26 cellular contexts compared by ENCODE assay signal in genomic region chr13:83681547-83681946, GRCh38.
"Had no signal": no experiment of that assay in that cellular context is flagged by ENCODE, and none has a peak within 500 bp of the region (broad histone marks: within the 10 kb centered on the region; RNA-seq: fewer than 3 reads in every experiment).

No MANE protein-coding gene starts in this region.

- H3K4me1 Mint-ChIP-seq: naive thymus-derived CD8-positive, alpha-beta T cell; nephron progenitor cell; stimulated activated effector memory CD8-positive, alpha-beta T cell treated with anti-CD3 and anti-CD28 coated beads, Interleukin-12 subunit alpha, Interleukin-12 subunit beta, amount 100 ng/mL, for 72 hours; stimulated activated naive B cell treated with anti-CD40 and anti-IgM and Interleukin-4, amounts not matched to agents 10 μg/mL and 1 μg/mL and 100 μg/mL, for 72 hours had no signal

- ATAC-seq: naive thymus-derived CD8-positive, alpha-beta T cell; natural killer cell treated with Interleukin-12 subunit alpha and Interleukin-12 subunit beta and Interleukin-15 and Interleukin-18, amount 100 ng/mL, for 72 hours; pancreas; right cardiac atrium; right lobe of liver; stimulated activated effector memory CD8-positive, alpha-beta T cell treated with anti-CD3 and anti-CD28 coated beads, Interleukin-12 subunit alpha, Interleukin-12 subunit beta, amount 100 ng/mL, for 72 hours; stimulated activated naive B cell treated with anti-CD40 and anti-IgM and Interleukin-4, amounts not matched to agents 10 μg/mL and 1 μg/mL and 100 μg/mL, for 72 hours had no signal

- H3K4me1 ChIP-seq: pancreas, prostate gland, right lobe of liver, sigmoid colon, stomach, thyroid gland, tibial nerve, upper lobe of left lung, vagina had no signal

- H3K9me3 ChIP-seq: neutrophil, pancreas, prostate gland, right lobe of liver, stomach, thoracic aorta, thyroid gland, tibial nerve, upper lobe of left lung, vagina had no signal

- H3K27ac ChIP-seq: neutrophil, pancreas, prostate gland, right lobe of liver, sigmoid colon, stomach, thoracic aorta, thyroid gland, tibial nerve, upper lobe of left lung, vagina had no signal

- H3K4me3 ChIP-seq: pancreas, prostate gland, right lobe of liver, sigmoid colon, stomach, thoracic aorta, thyroid gland, tibial nerve, upper lobe of left lung, vagina had no signal

- DNase-seq: naive thymus-derived CD8-positive, alpha-beta T cell; nephron progenitor cell; nucleus accumbens; pancreas; right cardiac atrium; right lobe of liver; sigmoid colon; small intestine; stimulated activated CD4-positive, alpha-beta T cell treated with anti-CD3 and anti-CD28 coated beads, Interleukin-15, amount 100 ng/mL, for 24 hours; stimulated activated CD4-positive, alpha-beta T cell treated with anti-CD3 and anti-CD28 coated beads, Interleukin-2, amount 100 ng/mL, for 24 hours; stimulated activated CD4-positive, alpha-beta T cell treated with anti-CD3 and anti-CD28 coated beads, Interleukin-2, amount 100 ng/mL, for 48 hours; stimulated activated CD4-positive, alpha-beta T cell treated with anti-CD3 and anti-CD28 coated beads, Interleukin-4, amount 100 ng/mL, for 24 hours; stimulated activated naive B cell treated with anti-CD40 and anti-IgM and Interleukin-4, amounts not matched to agents 10 μg/mL and 1 μg/mL and 100 μg/mL, for 72 hours; stimulated activated naive CD4-positive, alpha-beta T cell treated with Interleukin-2 at 50 U/mL for 16 hours; stomach; thyroid gland; trophoblast cell; upper lobe of left lung had no signal

- H3K36me3 Mint-ChIP-seq: naive thymus-derived CD8-positive, alpha-beta T cell; natural killer cell treated with Interleukin-12 subunit alpha and Interleukin-12 subunit beta and Interleukin-15 and Interleukin-18, amount 100 ng/mL, for 72 hours; stimulated activated effector memory CD8-positive, alpha-beta T cell treated with anti-CD3 and anti-CD28 coated beads, Interleukin-12 subunit alpha, Interleukin-12 subunit beta, amount 100 ng/mL, for 72 hours; stimulated activated naive B cell treated with anti-CD40 and anti-IgM and Interleukin-4, amounts not matched to agents 10 μg/mL and 1 μg/mL and 100 μg/mL, for 72 hours had no signal

- H3K27ac Mint-ChIP-seq: naive thymus-derived CD8-positive, alpha-beta T cell; natural killer cell treated with Interleukin-12 subunit alpha and Interleukin-12 subunit beta and Interleukin-15 and Interleukin-18, amount 100 ng/mL, for 72 hours; nephron progenitor cell; stimulated activated effector memory CD8-positive, alpha-beta T cell treated with anti-CD3 and anti-CD28 coated beads, Interleukin-12 subunit alpha, Interleukin-12 subunit beta, amount 100 ng/mL, for 72 hours; stimulated activated naive B cell treated with anti-CD40 and anti-IgM and Interleukin-4, amounts not matched to agents 10 μg/mL and 1 μg/mL and 100 μg/mL, for 72 hours; stimulated activated naive CD8-positive, alpha-beta T cell treated with anti-CD3 and anti-CD28 coated beads, Interleukin-15, Interleukin-2, amounts not matched to agents 100 ng/mL and 50 ng/mL, for 24 hours had no signal

- H3K9me3 Mint-ChIP-seq: nephron progenitor cell had no signal

- H3K36me3 ChIP-seq: neutrophil, pancreas, prostate gland, right lobe of liver, sigmoid colon, stomach, thoracic aorta, thyroid gland, tibial nerve, upper lobe of left lung, vagina had no signal

- H3K4me3 Mint-ChIP-seq: naive thymus-derived CD8-positive, alpha-beta T cell; natural killer cell treated with Interleukin-12 subunit alpha and Interleukin-12 subunit beta and Interleukin-15 and Interleukin-18, amount 100 ng/mL, for 72 hours; nephron progenitor cell; stimulated activated effector memory CD8-positive, alpha-beta T cell treated with anti-CD3 and anti-CD28 coated beads, Interleukin-12 subunit alpha, Interleukin-12 subunit beta, amount 100 ng/mL, for 72 hours; stimulated activated naive B cell treated with anti-CD40 and anti-IgM and Interleukin-4, amounts not matched to agents 10 μg/mL and 1 μg/mL and 100 μg/mL, for 72 hours; stimulated activated naive CD8-positive, alpha-beta T cell treated with anti-CD3 and anti-CD28 coated beads, Interleukin-15, Interleukin-2, amounts not matched to agents 100 ng/mL and 50 ng/mL, for 24 hours had no signal

- H3K27me3 ChIP-seq: neutrophil, pancreas, right lobe of liver, sigmoid colon, stomach, thyroid gland, tibial nerve, upper lobe of left lung, vagina had no signal

- H3K27me3 Mint-ChIP-seq: naive thymus-derived CD8-positive, alpha-beta T cell; natural killer cell treated with Interleukin-12 subunit alpha and Interleukin-12 subunit beta and Interleukin-15 and Interleukin-18, amount 100 ng/mL, for 72 hours; stimulated activated naive B cell treated with anti-CD40 and anti-IgM and Interleukin-4, amounts not matched to agents 10 μg/mL and 1 μg/mL and 100 μg/mL, for 72 hours; stimulated activated naive CD8-positive, alpha-beta T cell treated with anti-CD3 and anti-CD28 coated beads, Interleukin-15, Interleukin-2, amounts not matched to agents 100 ng/mL and 50 ng/mL, for 24 hours had no signal
